Comparison of ENCODE assay signal across 8 cellular contexts in genomic region chr11:82902086-82902485, GRCh38. TPM values are rescaled to one million over a fixed set of nuclear protein-coding genes. Genes with fewer than 3 reads are reported as not detected.
DNase-seq lines count a peak whose midpoint lies in the region; ATAC-seq, FAIRE-seq and TF ChIP-seq lines count a peak whose summit lies in the region.

No MANE protein-coding gene starts in this region.

- no peak for FAIRE-seq in A549 (lab: Jason Lieb, UNC)
- no peak for FAIRE-seq in GM12891 (lab: Jason Lieb, UNC)

- in situ Hi-C loops in HAP-1 (cut with MboI; ENCODE audit: low sequenced_read_pairs): loop anchor here (10.0 kb wide), 1 partner anchor 253 kb away; the partner anchor contains the start of gene PCF11

- H2BK12ac ChIP-seq in mesenchymal stem cell (ENCODE audit: low read length in 2 of 2): no peak overlapping the region

- no peak for ATAC-seq in A549
- no peak for ATAC-seq in esophagus mucosa

- intact Hi-C loops in ascending aorta (cut with DNase I): no loop called here

- WGBS in A549 (ENCODE audit: missing lambda C conversion rate): 3% methylated on average over 7 of the region's 9 CpGs
- under 1% methylated on average over 9 of the region's 9 CpGs for WGBS in mesenchymal stem cell

- no peak overlapping the region for H2BK5ac ChIP-seq in mesenchymal stem cell (ENCODE audit: low read depth, low read length, poor library complexity, severe bottlenecking)

- H3K14ac ChIP-seq in mesenchymal stem cell (ENCODE audit: low read length in 2 of 2): no peak overlapping the region

- H2BK15ac ChIP-seq in mesenchymal stem cell (ENCODE audit: low read depth, poor library complexity, severe bottlenecking): no peak overlapping the region

- peaks cover 21% of the 10 kb centered on the region for H3K79me1 ChIP-seq in mesenchymal stem cell (replicated peaks; ENCODE audit: low read length, poor library complexity, severe bottlenecking)

- H3K27ac ChIP-seq in A549: peak overlapping the region; percentile 62 to 93; a peak in 5 of 6 replicates
- no peak overlapping the region for H3K27ac ChIP-seq in ascending aorta
- H3K27ac ChIP-seq in mesenchymal stem cell (ENCODE audit: low read length, poor library complexity, severe bottlenecking): no peak overlapping the region

- H3K23ac ChIP-seq in mesenchymal stem cell (ENCODE audit: low read length in 2 of 2): no peak overlapping the region

- H2BK120ac ChIP-seq in mesenchymal stem cell (ENCODE audit: low read depth, low read length): no peak overlapping the region

- H2AK5ac ChIP-seq in mesenchymal stem cell (ENCODE audit: low read length, severe bottlenecking): no peak overlapping the region

- TF ChIP-seq EP300 in A549 (IDR thresholded peaks at IDR 0.05): no peak

- H3K9me3 ChIP-seq in A549 (no peaks in the 10 kb centered on the region), HAP-1 (no peaks in the 10 kb centered on the region), ascending aorta (no peaks in the 10 kb centered on the region), mesenchymal stem cell (ENCODE audit: control insufficient read depth, low read length) (no peaks in the 10 kb centered on the region)

- H3K4me3 ChIP-seq in A549 (peak overlapping the region; percentile 72), HAP-1 (peak overlapping the region; percentile 60), ascending aorta (peak overlapping the region; percentile 70 to 80), mesenchymal stem cell (ENCODE audit: insufficient read depth in 1 of 2, low read depth in 1 of 2, low read length in 2 of 2) (peak overlapping the region in 1 of 2 experiments; percentile 91)

- POLR2A ChIA-PET in A549 (lab: Yijun Ruan, JAX): interaction anchor here (0.8 to 2.3 kb wide), 4 partner anchors 170 to 383 kb away, joined by 3 to 34 read pairs (median 16); partner anchors contain the start of genes CCDC90B, PCF11 and RAB30

- no peak overlapping the region for H2AFZ ChIP-seq in mesenchymal stem cell (ENCODE audit: low read depth, low read length)

- H3K36me3 ChIP-seq in HAP-1 (replicated peaks): no peaks in the 10 kb centered on the region
- H3K36me3 ChIP-seq in ascending aorta: no peaks in the 10 kb centered on the region
- no peaks in the 10 kb centered on the region for H3K36me3 ChIP-seq in mesenchymal stem cell (ENCODE audit: control insufficient read depth in 1 of 2, insufficient read depth in 2 of 2, low read depth in 1 of 2, low read length in 2 of 2)

- no peak overlapping the region for H4K8ac ChIP-seq in mesenchymal stem cell (ENCODE audit: low read length)

- H3K4me1 ChIP-seq in A549 (peaks cover 13% of the 10 kb centered on the region), HAP-1 (peaks cover 35% of the 10 kb centered on the region), ascending aorta (peaks cover 0 to 3% of the 10 kb centered on the region in 2 donors), mesenchymal stem cell (ENCODE audit: control insufficient read depth, insufficient read depth, low read depth, low read length) (peaks cover 2% of the 10 kb centered on the region)

- TF ChIP-seq RAD21 in A549 (conservative IDR thresholded peaks at IDR 0.05 in 1 of 2, IDR thresholded peaks at IDR 0.05 in 1 of 2): no peak

- CTCF ChIA-PET in A549 (lab: Yijun Ruan, JAX): interaction anchor here (0.6 to 3.9 kb wide), 12 partner anchors 9 to 918 kb away, joined by 3 to 32 read pairs (median 4); partner anchors contain the start of gene RAB30

- TF ChIP-seq POLR2A in A549 (IDR thresholded peaks at IDR 0.05; ENCODE audit: low read length) (no peak), GM12891 (IDR thresholded peaks at IDR 0.05; ENCODE audit: low read depth, low read length) (no peak)

- DNase-seq in A549 (ENCODE audit: low read depth in 1 of 2, low spot score in 1 of 2): no peak
- DNase-seq in HAP-1 (ENCODE audit: low spot score in 2 of 2): no peak
- no peak for DNase-seq in ascending aorta (ENCODE audit: low spot score in 2 of 2)
- no peak for DNase-seq in mesenchymal stem cell
- no peak for DNase-seq in GM12891 (ENCODE audit: insufficient read length, low spot score)
- no peak for DNase-seq in cerebellar nuclear complex (lab: John Stamatoyannopoulos, UW)
- DNase-seq in stimulated activated CD4-positive, alpha-beta T cell treated with anti-CD3 and anti-CD28 coated beads, Interleukin-2, amount 100 ng/mL, for 48 hours: no peak

- no peak overlapping the region for H3K18ac ChIP-seq in mesenchymal stem cell (ENCODE audit: low read depth in 1 of 2, low read length in 2 of 2)

- H3K4ac ChIP-seq in mesenchymal stem cell (ENCODE audit: low read depth in 1 of 2, low read length in 2 of 2): no peak overlapping the region

- no peaks in the 10 kb centered on the region for H3K27me3 ChIP-seq in HAP-1 (ENCODE audit: low read depth)
- H3K27me3 ChIP-seq in ascending aorta: no peaks in the 10 kb centered on the region
- H3K27me3 ChIP-seq in mesenchymal stem cell (ENCODE audit: control insufficient read depth in 1 of 2, insufficient read depth in 1 of 2, low read length in 2 of 2): no peaks in the 10 kb centered on the region

- H3K4me2 ChIP-seq in A549 (peak overlapping the region; percentile 83), mesenchymal stem cell (ENCODE audit: low read length, poor library complexity, severe bottlenecking) (peak overlapping the region; percentile 81)

- TF ChIP-seq CTCF in A549 (IDR thresholded peaks at IDR 0.05) (no peak), ascending aorta (IDR thresholded peaks at IDR 0.05) (no peak)

- H4K91ac ChIP-seq in mesenchymal stem cell (ENCODE audit: low read length): no peak overlapping the region

- H3K9ac ChIP-seq in mesenchymal stem cell (ENCODE audit: low read length): peak overlapping the region; percentile 95

TF ChIP-seq in A549, 52 proteins besides CTCF, POLR2A, EP300 and RAD21:
- TF ChIP-seq CEBPB (IDR thresholded peaks at IDR 0.05) (0 out of 4 replicates have a peak, but pooled peaks of 1 of the 2 experiments have one; percentile 8), MAZ (IDR thresholded peaks at IDR 0.05; ENCODE audit: borderline replicate concordance, low read depth, low read length) (no peak)

TF ChIP-seq in GM12891, 5 proteins besides CTCF, POLR2A, EP300 and RAD21:
- TF ChIP-seq PAX5 (IDR thresholded peaks at IDR 0.05; ENCODE audit: insufficient read depth, low read length, severe bottlenecking): no peak
- no peak for TF ChIP-seq POLR2AphosphoS5 (IDR thresholded peaks at IDR 0.05; ENCODE audit: low read depth, low read length)
- no peak for TF ChIP-seq SPI1 (IDR thresholded peaks at IDR 0.05; ENCODE audit: low read depth, low read length)

RNA-seq across cellular contexts. Expression of gene DDIAS, which starts 0.6 kb away (rescaled TPM):
- polyA plus RNA-seq in A549 (2011; rRNA removed) (19.9 and 23.9 TPM in 2 replicates), A549 (2017; fragmentation: RNase III; extraction: RNeasy Plus Mini Kit Qiagen cat#74134 plus additional on column Dnase treatment) (14.7 to 19.6 TPM (median 16.1 TPM) in 3 replicates)
- 9.1 and 11.7 TPM in 2 replicates for polyA plus RNA-seq in A549 (2012; cell fraction: cytosol; rRNA removed)
- polyA plus RNA-seq in A549 (2012; cell fraction: nucleus; rRNA removed): 4.8 and 6.5 TPM in 2 replicates
- polyA minus RNA-seq in A549 (2011; rRNA and poly(A)+ RNA removed): 19.2 and 37.9 TPM in 2 replicates
- total RNA-seq in ascending aorta (0.11 TPM), esophagus mucosa (8.9 TPM)
- polyA plus RNA-seq in mesenchymal stem cell (2013, experiment 1 of 2): 1.3 TPM
- polyA plus RNA-seq in mesenchymal stem cell (2013, experiment 2 of 2): 1.2 TPM
- 2.9 TPM for polyA plus RNA-seq in GM12891 (2012; ENCODE audit: low read depth, missing spikeins)

RNA-seq across cellular contexts. Expression of gene PRCP, which starts 1.9 kb away (rescaled TPM):
- 86.0 and 86.2 TPM in 2 replicates for polyA plus RNA-seq in A549 (2011; rRNA removed)
- polyA plus RNA-seq in A549 (2012; cell fraction: cytosol; rRNA removed): 19.7 and 23.0 TPM in 2 replicates
- 17.3 and 26.3 TPM in 2 replicates for polyA plus RNA-seq in A549 (2012; cell fraction: nucleus; rRNA removed)
- polyA plus RNA-seq in A549 (2017; fragmentation: RNase III; extraction: RNeasy Plus Mini Kit Qiagen cat#74134 plus additional on column Dnase treatment): 46.7 to 52.9 TPM (median 49.8 TPM) in 3 replicates
- polyA minus RNA-seq in A549 (2011; rRNA and poly(A)+ RNA removed): 22.4 and 25.0 TPM in 2 replicates
- 151 TPM for total RNA-seq in ascending aorta
- 68.1 TPM for polyA plus RNA-seq in mesenchymal stem cell (2013, experiment 1 of 2)
- polyA plus RNA-seq in mesenchymal stem cell (2013, experiment 2 of 2): 71.3 TPM
- 17.2 TPM for polyA plus RNA-seq in GM12891 (2012; ENCODE audit: low read depth, missing spikeins)
- total RNA-seq in esophagus mucosa: 48.5 TPM

Comparison
In these comparisons a context has a peak if more than half of its experiments do, and no peak if none do; other contexts are left out.
1. H3K27ac ChIP-seq: peak in A549 (2 of 2); none in ascending aorta (0 of 2) and mesenchymal stem cell (single experiment).